Comparison of ENCODE assay signal across 23 cellular contexts in genomic region chrX:133723930-133724329, GRCh38.
"Had no signal": no experiment of that assay in that cellular context is flagged by ENCODE, and none has a peak within 500 bp of the region (broad histone marks: within the 10 kb centered on the region; RNA-seq: fewer than 3 reads in every experiment).

No MANE protein-coding gene starts in this region.

- H3K9me3 ChIP-seq: esophagus squamous epithelium, lower lobe of right lung, ovary, stomach, thyroid gland, upper lobe of left lung had no signal

- H3K36me3 ChIP-seq: esophagus squamous epithelium, lower lobe of right lung, ovary, stomach, thyroid gland, upper lobe of left lung had no signal

- H3K4me1 ChIP-seq: esophagus squamous epithelium, lower lobe of right lung, stomach, thyroid gland, upper lobe of left lung had no signal

- FAIRE-seq: endometrium, keratinocyte, urothelium cell line had no signal

- H3K27ac ChIP-seq: esophagus squamous epithelium, lower lobe of right lung, ovary, thyroid gland, upper lobe of left lung had no signal

- H3K27me3 ChIP-seq: esophagus squamous epithelium, ovary, thyroid gland, upper lobe of left lung had no signal

- DNase-seq: cortex of kidney; effector memory CD8-positive, alpha-beta T cell; erythroblast; esophagus squamous epithelium; foreskin melanocyte; glutamatergic neuron; left ventricle myocardium superior; lower lobe of right lung; naive thymus-derived CD8-positive, alpha-beta T cell; nephron progenitor cell; nucleus accumbens; ovary; stimulated activated CD4-positive, alpha-beta T cell treated with anti-CD3 and anti-CD28 coated beads, Interleukin-2, amount 100 ng/mL, for 24 hours; stimulated activated CD4-positive, alpha-beta T cell treated with anti-CD3 and anti-CD28 coated beads, Interleukin-4, amount 100 ng/mL, for 24 hours; stimulated activated naive CD4-positive, alpha-beta T cell treated with Interleukin-2 at 50 U/mL for 16 hours; stomach; thyroid gland; upper lobe of left lung had no signal

- ATAC-seq: effector memory CD8-positive, alpha-beta T cell; left ventricle myocardium superior; lower lobe of right lung; naive thymus-derived CD8-positive, alpha-beta T cell; sciatic nerve; stimulated activated effector memory CD8-positive, alpha-beta T cell treated with anti-CD3 and anti-CD28 coated beads, Interleukin-12 subunit alpha, Interleukin-12 subunit beta, amount 100 ng/mL, for 72 hours had no signal

- H3K4me3 ChIP-seq: esophagus squamous epithelium, lower lobe of right lung, ovary, stomach, thyroid gland, upper lobe of left lung had no signal
